21 cellular contexts compared by ENCODE assay signal in the genomic region with DNA sequence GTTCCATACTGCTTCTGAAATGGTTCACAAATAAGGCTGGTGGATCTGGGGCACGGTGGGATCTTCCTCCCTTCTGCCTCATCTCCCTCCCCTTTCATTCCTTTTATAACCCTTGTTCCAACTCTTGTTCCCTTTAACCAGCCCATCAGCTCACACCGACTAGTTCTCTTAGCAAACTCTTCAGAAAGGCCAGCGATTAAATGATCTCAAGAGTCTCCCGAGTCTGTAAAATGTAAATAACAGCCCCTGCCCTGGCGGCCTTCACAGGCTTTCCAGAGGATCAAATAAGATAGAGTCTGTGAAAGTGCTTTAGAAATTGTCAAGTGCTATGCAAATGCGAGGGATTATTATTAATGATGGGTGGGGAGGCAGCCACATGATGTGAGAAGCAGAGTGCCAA. TPM values are rescaled to one million over a fixed set of nuclear protein-coding genes. Genes with fewer than 3 reads are reported as not detected.
A peak's percentile ranks its signal among the peaks of the same experiment; 100 is the strongest.
DNase-seq lines count a peak whose midpoint lies in the region; ATAC-seq and TF ChIP-seq lines count a peak whose summit lies in the region.
"Had no signal": no experiment of that assay in that cellular context is flagged by ENCODE, and none has a peak within 500 bp of the region (broad histone marks: within the 10 kb centered on the region; RNA-seq: fewer than 3 reads in every experiment).

No MANE protein-coding gene starts in this region.

- POLR2A ChIA-PET in HEK293 (lab: Yijun Ruan, JAX) (no interaction called here), PC-3 (lab: Charles Lee; ENCODE audit: unreplicated experiment) (no interaction called here)

- H3K4me3 ChIP-seq in HEK293 (ENCODE audit: low read depth, low read length) (no peak overlapping the region), stomach smooth muscle (ENCODE audit: low read length in 2 of 2) (peak overlapping the region in 1 of 2 donors; percentile 3), PC-3 (ENCODE audit: low read length) (no peak overlapping the region)
- H3K4me3 ChIP-seq: body of pancreas had no signal

- H3K4me2 ChIP-seq in PC-3 (ENCODE audit: low read length), result no peak overlapping the region

- BruUV-seq in PC-3 (replicated peaks; lab: Mats Ljungman, UMichigan), result no TSS peak

- no peaks in the 10 kb centered on the region for H3F3A ChIP-seq in PC-3 (ENCODE audit: low read length, unreplicated experiment)

- H4K20me1 ChIP-seq in PC-3 (ENCODE audit: low read length), result no peaks in the 10 kb centered on the region

- TF ChIP-seq CTCF in HEK293 (tag by site-specific recombination; IDR thresholded peaks at IDR 0.05), result no peak
- no peak for TF ChIP-seq CTCF in PC-3 (conservative IDR thresholded peaks at IDR 0.05; ENCODE audit: low read depth, low read length)

- intact Hi-C loops in PC-3 (cut with micrococcal nuclease), result no loop called here

- CTCF ChIA-PET in HEK293 (lab: Yijun Ruan, JAX) (interaction anchor here (0.6 to 1.8 kb wide), 4 partner anchors 14 to 873 kb away, joined by 3 to 13 read pairs (median 4); a partner anchor contains a TSS), PC-3 (lab: Charles Lee) (no interaction called here)

- H3K4me1 ChIP-seq in HEK293 (ENCODE audit: control insufficient read depth, insufficient read depth, low read length) (peaks cover 11% of the 10 kb centered on the region), stomach smooth muscle (ENCODE audit: control insufficient read depth, insufficient read depth, low read length) (peaks cover 34% of the 10 kb centered on the region), PC-3 (ENCODE audit: insufficient read depth, low read length) (peaks cover 9% of the 10 kb centered on the region)

- H3K9ac ChIP-seq in stomach smooth muscle (ENCODE audit: low read length in 2 of 2), result peak overlapping the region in 1 of 2 donors; percentile 13
- H3K9ac ChIP-seq in PC-3 (ENCODE audit: low read length), result no peak overlapping the region

- ATAC-seq in PC-3, result no peak
- ATAC-seq: activated CD4-positive, CD25-positive, alpha-beta regulatory T cell treated with anti-CD3 and anti-CD28 coated beads, Interleukin-2, amount 50 U/mL, for 24 hours had no signal

- H3K36me3 ChIP-seq in HEK293 (ENCODE audit: control insufficient read depth in 2 of 2, insufficient read depth in 1 of 2, low read length in 2 of 2), result no peaks in the 10 kb centered on the region
- no peaks in the 10 kb centered on the region for H3K36me3 ChIP-seq in stomach smooth muscle (ENCODE audit: control insufficient read depth in 2 of 2, insufficient read depth in 2 of 2, low read length in 2 of 2)
- no peaks in the 10 kb centered on the region for H3K36me3 ChIP-seq in PC-3 (ENCODE audit: low read depth, low read length)

- H3K27me3 ChIP-seq in layer of hippocampus (ENCODE audit: control insufficient read depth, insufficient read depth, low read length), result no peaks in the 10 kb centered on the region
- peaks cover 0 to 19% of the 10 kb centered on the region in 2 donors for H3K27me3 ChIP-seq in stomach smooth muscle (ENCODE audit: control insufficient read depth in 1 of 2, insufficient read depth in 2 of 2, low read length in 2 of 2)
- no peaks in the 10 kb centered on the region for H3K27me3 ChIP-seq in PC-3 (ENCODE audit: low read length)
- H3K27me3 ChIP-seq: body of pancreas had no signal

- H3K9me2 ChIP-seq in PC-3 (replicated peaks; ENCODE audit: low read length), result no peaks in the 10 kb centered on the region

- H2AFZ ChIP-seq in PC-3 (ENCODE audit: low read length), result no peak overlapping the region

- no peaks in the 10 kb centered on the region for H3K79me2 ChIP-seq in PC-3 (ENCODE audit: low read length)

- H3K9me3 ChIP-seq in HEK293 (ENCODE audit: control insufficient read depth, insufficient read depth, low read depth, low read length) (no peaks in the 10 kb centered on the region), stomach smooth muscle (ENCODE audit: control insufficient read depth in 2 of 2, low read length in 2 of 2) (no peaks in the 10 kb centered on the region), PC-3 (ENCODE audit: low read length) (no peaks in the 10 kb centered on the region)
- H3K9me3 ChIP-seq: body of pancreas had no signal

- peak; percentile 43 for DNase-seq in NCI-H69 (lab: John Stamatoyannopoulos, UW)
- no peak for DNase-seq in germinal center (ENCODE audit: low spot score)
- no peak for DNase-seq in PC-3
- no peak for DNase-seq in NCI-H82 (lab: John Stamatoyannopoulos, UW)
- DNase-seq: activated naive CD4-positive, alpha-beta T cell; AML-193; body of pancreas; effector memory CD4-positive, alpha-beta T cell; H9; mesenchymal stem cell; NCI-H2029; nephron progenitor cell; SHP77 treated with DMSO at 0.1 percent for 48 hours; stimulated activated CD4-positive, alpha-beta T cell treated with anti-CD3 and anti-CD28 coated beads, Interleukin-4, amount 100 ng/mL, for 4 hours had no signal

- H3K27ac ChIP-seq in HEK293 (ENCODE audit: extremely low read depth, low read depth, low read length), result no peak overlapping the region
- H3K27ac ChIP-seq in layer of hippocampus (ENCODE audit: low read depth, low read length), result peak overlapping the region; percentile 38
- H3K27ac ChIP-seq in stomach smooth muscle (ENCODE audit: low read length), result peak overlapping the region; percentile 67
- no peak overlapping the region for H3K27ac ChIP-seq in PC-3 (ENCODE audit: low read length)

TF ChIP-seq in HEK293, 187 proteins besides CTCF, POLR2A, EP300 and RAD21:
- TF ChIP-seq, protein P1, sequence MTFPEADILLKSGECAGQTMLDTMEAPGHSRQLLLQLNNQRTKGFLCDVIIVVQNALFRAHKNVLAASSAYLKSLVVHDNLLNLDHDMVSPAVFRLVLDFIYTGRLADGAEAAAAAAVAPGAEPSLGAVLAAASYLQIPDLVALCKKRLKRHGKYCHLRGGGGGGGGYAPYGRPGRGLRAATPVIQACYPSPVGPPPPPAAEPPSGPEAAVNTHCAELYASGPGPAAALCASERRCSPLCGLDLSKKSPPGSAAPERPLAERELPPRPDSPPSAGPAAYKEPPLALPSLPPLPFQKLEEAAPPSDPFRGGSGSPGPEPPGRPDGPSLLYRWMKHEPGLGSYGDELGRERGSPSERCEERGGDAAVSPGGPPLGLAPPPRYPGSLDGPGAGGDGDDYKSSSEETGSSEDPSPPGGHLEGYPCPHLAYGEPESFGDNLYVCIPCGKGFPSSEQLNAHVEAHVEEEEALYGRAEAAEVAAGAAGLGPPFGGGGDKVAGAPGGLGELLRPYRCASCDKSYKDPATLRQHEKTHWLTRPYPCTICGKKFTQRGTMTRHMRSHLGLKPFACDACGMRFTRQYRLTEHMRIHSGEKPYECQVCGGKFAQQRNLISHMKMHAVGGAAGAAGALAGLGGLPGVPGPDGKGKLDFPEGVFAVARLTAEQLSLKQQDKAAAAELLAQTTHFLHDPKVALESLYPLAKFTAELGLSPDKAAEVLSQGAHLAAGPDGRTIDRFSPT (tag by site-specific recombination; IDR thresholded peaks at IDR 0.05), result no peak
- peak; percentile 35; the same call in 1 of the 2 replicates for TF ChIP-seq ZNF341 (tag by site-specific recombination; IDR thresholded peaks at IDR 0.05; ENCODE audit: low read depth)
TF ChIP-seq in HEK293: peak in this region for 1.

RNA-seq across cellular contexts. Expression of a gene that starts 27.1 kb away (rescaled TPM):
- total RNA-seq in PC-3 (2014; rRNA removed), result 17.8 and 18.1 TPM in 2 replicates

RNA-seq across cellular contexts. Expression of a gene that starts 29.0 kb away (rescaled TPM):
- total RNA-seq in PC-3 (2014; rRNA removed), result not detected in 2 replicates
- total RNA-seq: body of pancreas; fibroblast of villous mesenchyme; H9; M059J; T-helper 2 cell treated with Interferon-gamma antibody and Interleukin-4, amounts not matched to agents 100 ng/mL and 5 ng/mL, for 36 hours had no signal

Comparison
In these comparisons a context has a peak if more than half of its experiments do, and no peak if none do; other contexts are left out.
1. H3K27ac ChIP-seq: peak in layer of hippocampus (single experiment) and stomach smooth muscle (single experiment); none in HEK293 (single experiment) and PC-3 (single experiment).